In the genomic region with DNA sequence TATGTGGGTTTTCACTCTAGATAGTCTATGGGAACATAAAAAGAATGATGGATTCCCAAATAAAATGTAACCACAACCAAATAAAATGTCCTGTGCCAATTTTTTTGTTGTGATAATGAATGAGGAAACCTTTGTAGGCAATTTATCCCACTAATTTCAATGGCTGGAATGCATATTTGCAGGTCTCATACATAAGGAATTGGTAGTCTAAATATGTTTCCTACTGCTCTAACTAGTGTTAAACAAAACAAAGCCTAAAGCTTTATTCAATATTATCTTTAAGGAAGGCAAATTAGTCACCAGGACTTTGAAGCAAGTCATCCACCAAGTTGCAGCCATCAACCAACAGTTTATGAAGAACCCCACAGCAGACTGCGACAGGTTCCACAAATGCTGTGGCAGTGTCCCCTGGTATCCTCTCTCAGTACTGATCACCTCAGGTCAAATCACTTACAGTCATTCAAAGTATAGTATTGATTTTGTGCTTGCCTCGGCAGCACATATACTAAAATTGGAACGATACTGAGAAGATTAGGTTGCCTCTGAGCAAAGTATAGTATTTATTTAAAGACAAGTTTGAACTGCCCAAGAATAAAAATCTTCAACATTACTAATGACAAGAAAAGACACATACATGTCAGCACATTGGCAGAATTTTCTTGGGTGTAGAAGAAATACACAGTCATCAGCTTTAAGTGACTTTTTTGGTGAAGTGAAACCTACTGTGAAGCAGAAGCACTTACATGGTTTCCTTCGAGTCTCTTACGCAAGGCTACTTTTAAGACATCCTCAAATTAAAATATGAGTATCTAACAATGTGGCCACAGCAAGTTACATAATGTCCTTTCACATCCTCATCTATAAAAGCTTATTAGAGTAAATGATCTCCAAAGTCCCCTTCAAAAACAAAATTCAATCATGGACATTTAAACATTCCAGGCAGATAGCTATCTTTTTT, we compare ENCODE assay signal across 9 cellular contexts.
A peak's percentile ranks its signal among the peaks of the same experiment; 100 is the strongest.
DNase-seq lines count a peak whose midpoint lies in the region; ATAC-seq and TF ChIP-seq lines count a peak whose summit lies in the region.
"Had no signal": no experiment of that assay in that cellular context is flagged by ENCODE, and none has a peak within 500 bp of the region (broad histone marks: within the 10 kb centered on the region; RNA-seq: fewer than 3 reads in every experiment).

No MANE protein-coding gene starts in this region.

- no peak overlapping the region for H3K4me3 Mint-ChIP-seq in osteocyte (ENCODE audit: unreplicated experiment)
- no peak overlapping the region for H3K4me3 Mint-ChIP-seq in activated CD8-positive, alpha-beta memory T cell treated with anti-CD3 and anti-CD28 coated beads, Interleukin-2, amount 10 ng/mL, durations not matched to agents 7 days and 5 days

- CTCF ChIA-PET in HEK293T (lab: Yijun Ruan, JAX): no interaction called here
- CTCF ChIA-PET in activated CD8-positive, alpha-beta memory T cell treated with anti-CD3 and anti-CD28 coated beads, Interleukin-2, amount 10 ng/mL, durations not matched to agents 7 days and 5 days (lab: Charles Lee): no interaction called here

- H3K36me3 Mint-ChIP-seq in osteocyte (ENCODE audit: unreplicated experiment): no peaks in the 10 kb centered on the region
- peaks cover 2% of the 10 kb centered on the region for H3K36me3 Mint-ChIP-seq in activated CD8-positive, alpha-beta memory T cell treated with anti-CD3 and anti-CD28 coated beads, Interleukin-2, amount 10 ng/mL, durations not matched to agents 7 days and 5 days

- POLR2A ChIA-PET in HEK293T (lab: Yijun Ruan, JAX): no interaction called here

- no peaks in the 10 kb centered on the region for H3K9me3 Mint-ChIP-seq in osteocyte (ENCODE audit: unreplicated experiment)
- no peaks in the 10 kb centered on the region for H3K9me3 Mint-ChIP-seq in activated CD8-positive, alpha-beta memory T cell treated with anti-CD3 and anti-CD28 coated beads, Interleukin-2, amount 10 ng/mL, durations not matched to agents 7 days and 5 days (ENCODE audit: low read depth)
- H3K9me3 Mint-ChIP-seq: activated T-helper 2 cell treated with anti-CD3 and anti-CD28 coated beads, Interferon-gamma antibody, Interleukin-2, Interleukin-4, amounts not matched to agents 10 μg/mL and 5 μg/mL and 100 μg/mL, durations not matched to agents 14 hours and 24 hours and 36 hours had no signal

- TF ChIP-seq CTCF in osteocyte (IDR thresholded peaks at IDR 0.05): no peak

- ATAC-seq in GM18858 (IDR thresholded peaks at IDR 0.05; ENCODE audit: unreplicated experiment): peak; percentile 53
- peak; percentile 69 for ATAC-seq in HG02610 (IDR thresholded peaks at IDR 0.05; ENCODE audit: unreplicated experiment)
- ATAC-seq in activated CD8-positive, alpha-beta memory T cell treated with anti-CD3 and anti-CD28 coated beads, Interleukin-2, amount 10 ng/mL, durations not matched to agents 7 days and 5 days: no peak

- peak overlapping the region; percentile 64 for H3K27ac Mint-ChIP-seq in osteocyte (ENCODE audit: unreplicated experiment)
- H3K27ac Mint-ChIP-seq in activated CD8-positive, alpha-beta memory T cell treated with anti-CD3 and anti-CD28 coated beads, Interleukin-2, amount 10 ng/mL, durations not matched to agents 7 days and 5 days: no peak overlapping the region
- H3K27ac Mint-ChIP-seq: activated T-helper 2 cell treated with anti-CD3 and anti-CD28 coated beads, Interferon-gamma antibody, Interleukin-2, Interleukin-4, amounts not matched to agents 10 μg/mL and 5 μg/mL and 100 μg/mL, durations not matched to agents 14 hours and 24 hours and 36 hours had no signal

- H3K4me1 Mint-ChIP-seq in osteocyte (ENCODE audit: unreplicated experiment): peaks cover 66% of the 10 kb centered on the region
- H3K4me1 Mint-ChIP-seq in activated CD8-positive, alpha-beta memory T cell treated with anti-CD3 and anti-CD28 coated beads, Interleukin-2, amount 10 ng/mL, durations not matched to agents 7 days and 5 days: peaks cover 1% of the 10 kb centered on the region

- H3K27me3 Mint-ChIP-seq in osteocyte (ENCODE audit: unreplicated experiment): no peaks in the 10 kb centered on the region
- no peaks in the 10 kb centered on the region for H3K27me3 Mint-ChIP-seq in activated CD8-positive, alpha-beta memory T cell treated with anti-CD3 and anti-CD28 coated beads, Interleukin-2, amount 10 ng/mL, durations not matched to agents 7 days and 5 days

- DNase-seq in NOMO-1 treated with DMSO at 0.1 percent for 48 hours (lab: John Stamatoyannopoulos, UW; ENCODE audit: unreplicated experiment): peak; percentile 99
- DNase-seq in osteocyte (ENCODE audit: extremely low spot score, unreplicated experiment): no peak
- no peak for DNase-seq in HEK293T (ENCODE audit: extremely low spot score)
- no peak for DNase-seq in AG08395 (ENCODE audit: low spot score)
- DNase-seq in activated CD8-positive, alpha-beta memory T cell treated with anti-CD3 and anti-CD28 coated beads, Interleukin-2, amount 10 ng/mL, durations not matched to agents 7 days and 5 days: no peak
- DNase-seq in GM19238 (ENCODE audit: insufficient read length, low spot score): no peak

TF ChIP-seq in HEK293T, 16 proteins besides CTCF, POLR2A, EP300 and RAD21:
- no peak for TF ChIP-seq BHLHE40 (IDR thresholded peaks at IDR 0.05; ENCODE audit: borderline replicate concordance)
- TF ChIP-seq TARDBP (IDR thresholded peaks at IDR 0.05): no peak
- no peak for TF ChIP-seq LEF1 (IDR thresholded peaks at IDR 0.05; ENCODE audit: borderline replicate concordance)
- no peak for TF ChIP-seq ARNT (IDR thresholded peaks at IDR 0.05)
- no peak for TF ChIP-seq SUZ12 (IDR thresholded peaks at IDR 0.05)
- TF ChIP-seq ELF4 (IDR thresholded peaks at IDR 0.05): no peak
- TF ChIP-seq FOXA1 (IDR thresholded peaks at IDR 0.05): no peak
- TF ChIP-seq FOXM1 (IDR thresholded peaks at IDR 0.05; ENCODE audit: borderline replicate concordance): no peak
